ENCODE assay signal across 24 cellular contexts in the genomic region with DNA sequence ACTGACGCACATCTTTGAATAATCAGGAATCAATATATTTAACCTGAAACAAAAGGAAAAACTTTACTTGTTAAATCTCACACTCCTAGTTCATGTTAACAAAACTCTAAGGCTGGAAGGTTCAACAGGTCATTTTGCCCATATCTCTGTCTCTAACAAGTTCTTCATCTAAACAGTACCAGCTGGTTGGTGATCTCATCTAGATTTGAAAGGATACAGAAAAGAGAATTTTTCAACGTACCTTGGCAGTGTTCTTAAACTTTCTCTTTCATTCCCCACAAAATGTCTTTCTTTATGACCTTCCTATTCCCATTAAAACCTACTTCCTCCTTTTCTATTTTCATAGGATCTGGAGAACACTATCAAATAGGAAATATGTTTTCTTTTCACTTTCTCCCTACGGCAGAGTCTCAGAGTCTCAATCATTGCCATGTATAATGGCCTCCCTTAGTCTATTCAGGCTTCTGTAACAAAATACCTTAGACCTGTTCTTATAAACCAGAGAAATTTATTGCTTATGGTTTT.
"Had no signal": no experiment of that assay in that cellular context is flagged by ENCODE, and none has a peak within 500 bp of the region (broad histone marks: within the 10 kb centered on the region; RNA-seq: fewer than 3 reads in every experiment).

No MANE protein-coding gene starts in this region.

- H3K36me3 Mint-ChIP-seq: activated CD8-positive, alpha-beta memory T cell treated with anti-CD3 and anti-CD28 coated beads, Interleukin-2, amount 10 ng/mL, durations not matched to agents 7 days and 5 days; activated naive CD8-positive, alpha-beta T cell treated with anti-CD3 and anti-CD28 coated beads for 36 hours; immature natural killer cell; natural killer cell treated with Interleukin-12 subunit alpha and Interleukin-12 subunit beta and Interleukin-15 and Interleukin-18, amount 100 ng/mL, for 72 hours had no signal

- H3K27me3 ChIP-seq: body of pancreas, gastroesophageal sphincter, heart left ventricle, neutrophil, suprapubic skin, transverse colon, uterus had no signal

- H3K27ac Mint-ChIP-seq: activated CD4-positive, alpha-beta memory T cell treated with anti-CD3 and anti-CD28 coated beads, Interleukin-2, amount 10 ng/mL, durations not matched to agents 7 days and 5 days; activated CD8-positive, alpha-beta memory T cell treated with anti-CD3 and anti-CD28 coated beads, Interleukin-2, amount 10 ng/mL, durations not matched to agents 7 days and 5 days; activated naive CD8-positive, alpha-beta T cell treated with anti-CD3 and anti-CD28 coated beads for 36 hours; activated T-helper 17 cell treated with anti-CD3 and anti-CD28 coated beads, Interleukin-2, amount 50 U/mL, for 72 hours; immature natural killer cell; natural killer cell treated with Interleukin-12 subunit alpha and Interleukin-12 subunit beta and Interleukin-15 and Interleukin-18, amount 100 ng/mL, for 72 hours; stimulated activated naive CD8-positive, alpha-beta T cell treated with anti-CD3 and anti-CD28 coated beads, Interleukin-15, amount 100 ng/mL, for 72 hours had no signal

- H3K4me3 ChIP-seq: body of pancreas, gastroesophageal sphincter, heart left ventricle, suprapubic skin, transverse colon, uterus had no signal

- H3K4me1 ChIP-seq: body of pancreas, gastroesophageal sphincter, suprapubic skin, transverse colon, uterus had no signal

- H3K27me3 Mint-ChIP-seq: activated CD4-positive, alpha-beta memory T cell treated with anti-CD3 and anti-CD28 coated beads, Interleukin-2, amount 10 ng/mL, durations not matched to agents 7 days and 5 days; activated CD8-positive, alpha-beta memory T cell treated with anti-CD3 and anti-CD28 coated beads, Interleukin-2, amount 10 ng/mL, durations not matched to agents 7 days and 5 days; activated naive CD8-positive, alpha-beta T cell treated with anti-CD3 and anti-CD28 coated beads for 36 hours; activated T-helper 17 cell treated with anti-CD3 and anti-CD28 coated beads, Interleukin-2, amount 50 U/mL, for 72 hours; natural killer cell treated with Interleukin-12 subunit alpha and Interleukin-12 subunit beta and Interleukin-15 and Interleukin-18, amount 100 ng/mL, for 72 hours; stimulated activated naive CD8-positive, alpha-beta T cell treated with anti-CD3 and anti-CD28 coated beads, Interleukin-15, amount 100 ng/mL, for 72 hours had no signal

- ATAC-seq: activated CD8-positive, alpha-beta memory T cell treated with anti-CD3 and anti-CD28 coated beads, Interleukin-2, amount 10 ng/mL, durations not matched to agents 7 days and 5 days; activated T-helper 17 cell treated with anti-CD3 and anti-CD28 coated beads, Interleukin-2, amount 50 U/mL, for 72 hours; body of pancreas; esophagus mucosa; gastroesophageal sphincter; heart left ventricle; natural killer cell treated with Interleukin-12 subunit alpha and Interleukin-12 subunit beta and Interleukin-15 and Interleukin-18, amount 100 ng/mL, for 72 hours; stimulated activated naive CD8-positive, alpha-beta T cell treated with anti-CD3 and anti-CD28 coated beads, Interleukin-15, amount 100 ng/mL, for 72 hours had no signal

- H3K4me3 Mint-ChIP-seq: activated CD4-positive, alpha-beta memory T cell treated with anti-CD3 and anti-CD28 coated beads, Interleukin-2, amount 10 ng/mL, durations not matched to agents 7 days and 5 days; activated CD8-positive, alpha-beta memory T cell treated with anti-CD3 and anti-CD28 coated beads, Interleukin-2, amount 10 ng/mL, durations not matched to agents 7 days and 5 days; activated naive CD8-positive, alpha-beta T cell treated with anti-CD3 and anti-CD28 coated beads for 36 hours; activated T-helper 17 cell treated with anti-CD3 and anti-CD28 coated beads, Interleukin-2, amount 50 U/mL, for 72 hours; immature natural killer cell; natural killer cell treated with Interleukin-12 subunit alpha and Interleukin-12 subunit beta and Interleukin-15 and Interleukin-18, amount 100 ng/mL, for 72 hours; stimulated activated naive CD8-positive, alpha-beta T cell treated with anti-CD3 and anti-CD28 coated beads, Interleukin-15, amount 100 ng/mL, for 72 hours had no signal

- DNase-seq: activated CD4-positive, alpha-beta memory T cell treated with anti-CD3 and anti-CD28 coated beads, Interleukin-2, amount 10 ng/mL, durations not matched to agents 7 days and 5 days; activated CD4-positive, alpha-beta T cell treated with anti-CD3 and anti-CD28 coated beads for 48 hours; activated CD4-positive, CD25-positive, alpha-beta regulatory T cell; activated CD8-positive, alpha-beta memory T cell treated with anti-CD3 and anti-CD28 coated beads, Interleukin-2, amount 10 ng/mL, durations not matched to agents 7 days and 5 days; activated naive CD4-positive, alpha-beta T cell; activated naive CD8-positive, alpha-beta T cell treated with anti-CD3 and anti-CD28 coated beads for 36 hours; body of pancreas; central memory CD4-positive, alpha-beta T cell; cortex of kidney; heart left ventricle; immature natural killer cell; mesendoderm; stimulated activated CD4-positive, alpha-beta T cell treated with anti-CD3 and anti-CD28 coated beads, Interleukin-4, amount 100 ng/mL, for 1 hour; stimulated activated naive CD8-positive, alpha-beta T cell treated with anti-CD3 and anti-CD28 coated beads, Interleukin-15, amount 100 ng/mL, for 72 hours; T-helper 1 cell; T-helper 9 cell; transverse colon; uterus had no signal

- H3K9me3 ChIP-seq: body of pancreas, gastroesophageal sphincter, heart left ventricle, neutrophil, suprapubic skin, transverse colon, uterus had no signal

- H3K9me3 Mint-ChIP-seq: activated naive CD8-positive, alpha-beta T cell treated with anti-CD3 and anti-CD28 coated beads for 36 hours; stimulated activated naive CD8-positive, alpha-beta T cell treated with anti-CD3 and anti-CD28 coated beads, Interleukin-15, amount 100 ng/mL, for 72 hours had no signal

- H3K27ac ChIP-seq: body of pancreas, gastroesophageal sphincter, heart left ventricle, neutrophil, suprapubic skin, transverse colon, uterus had no signal

- H3K36me3 ChIP-seq: gastroesophageal sphincter, heart left ventricle, neutrophil, suprapubic skin, transverse colon, uterus had no signal

- H3K4me1 Mint-ChIP-seq: activated CD4-positive, alpha-beta memory T cell treated with anti-CD3 and anti-CD28 coated beads, Interleukin-2, amount 10 ng/mL, durations not matched to agents 7 days and 5 days; activated CD8-positive, alpha-beta memory T cell treated with anti-CD3 and anti-CD28 coated beads, Interleukin-2, amount 10 ng/mL, durations not matched to agents 7 days and 5 days; activated naive CD8-positive, alpha-beta T cell treated with anti-CD3 and anti-CD28 coated beads for 36 hours; activated T-helper 17 cell treated with anti-CD3 and anti-CD28 coated beads, Interleukin-2, amount 50 U/mL, for 72 hours; immature natural killer cell; stimulated activated naive CD8-positive, alpha-beta T cell treated with anti-CD3 and anti-CD28 coated beads, Interleukin-15, amount 100 ng/mL, for 72 hours had no signal
